In the genomic region with DNA sequence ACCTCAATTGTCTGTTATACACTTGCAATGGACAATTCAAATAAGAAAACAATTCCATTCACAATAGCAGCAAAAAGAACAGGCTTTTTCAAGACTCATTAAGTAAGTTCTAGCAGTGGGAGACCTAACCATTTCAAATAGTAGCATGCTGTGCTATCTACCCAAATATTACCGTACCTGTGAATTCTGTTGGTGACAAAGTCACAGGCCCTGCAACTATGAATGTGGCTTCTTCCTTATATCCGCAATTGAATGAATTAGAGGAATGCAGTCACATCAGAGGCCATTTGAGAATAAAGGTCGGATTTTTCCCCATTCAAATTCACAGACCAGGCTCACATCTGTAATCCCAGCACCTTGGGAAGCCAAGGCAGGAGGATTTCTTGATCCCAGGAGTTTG, we compare ENCODE assay signal across 9 cellular contexts. TPM values are rescaled to one million over a fixed set of nuclear protein-coding genes. Genes with fewer than 3 reads are reported as not detected.
DNase-seq lines count a peak whose midpoint lies in the region; ATAC-seq and TF ChIP-seq lines count a peak whose summit lies in the region.
"Had no signal": no experiment of that assay in that cellular context is flagged by ENCODE, and none has a peak within 500 bp of the region (broad histone marks: within the 10 kb centered on the region; RNA-seq: fewer than 3 reads in every experiment).

No MANE protein-coding gene starts in this region.

- no TSS peak for BruUV-seq in A673 (replicated peaks; lab: Mats Ljungman, UMichigan)

- peaks cover 19% of the 10 kb centered on the region for H3K79me2 ChIP-seq in GM23248 (ENCODE audit: insufficient read depth)

- no peaks in the 10 kb centered on the region for H3K27me3 Mint-ChIP-seq in activated T-helper 17 cell treated with anti-CD3 and anti-CD28 coated beads, Interleukin-2, amount 50 U/mL, for 72 hours

- DNase-seq in A673 (ENCODE audit: low spot score) (no peak), GM23248 (no peak), posterior vena cava (ENCODE audit: low spot score) (no peak), NAMALWA (ENCODE audit: low spot score) (no peak), aorta (no peak)
- DNase-seq: NCI-H2081 treated with DMSO at 0.1 percent for 48 hours had no signal

- peak overlapping the region; percentile 69 for H3K4me3 ChIP-seq in A673 (ENCODE audit: low read depth, low read length, poor library complexity, severe bottlenecking)
- peak overlapping the region; percentile 77 for H3K4me3 ChIP-seq in GM23248
- peak overlapping the region; percentile 38 for H3K4me3 ChIP-seq in mesodermal cell (ENCODE audit: extremely low read depth, insufficient read depth, low read length, poor library complexity, severe bottlenecking)
- H3K4me3 ChIP-seq in aorta (ENCODE audit: low read length in 2 of 2), result no peak overlapping the region

- H3K27ac Mint-ChIP-seq in activated T-helper 17 cell treated with anti-CD3 and anti-CD28 coated beads, Interleukin-2, amount 50 U/mL, for 72 hours, result no peak overlapping the region

- H3F3A ChIP-seq in GM23248 (ENCODE audit: insufficient read depth), result peaks cover 14% of the 10 kb centered on the region

- H4K20me1 ChIP-seq in GM23248 (ENCODE audit: insufficient read depth), result no peaks in the 10 kb centered on the region

- no peaks in the 10 kb centered on the region for H3K9me3 Mint-ChIP-seq in activated T-helper 17 cell treated with anti-CD3 and anti-CD28 coated beads, Interleukin-2, amount 50 U/mL, for 72 hours

- H3K36me3 ChIP-seq in A673 (ENCODE audit: insufficient read depth, low read length, poor library complexity, severe bottlenecking) (peaks cover 21% of the 10 kb centered on the region), GM23248 (ENCODE audit: low read depth) (no peaks in the 10 kb centered on the region), mesodermal cell (ENCODE audit: control insufficient read depth, insufficient read depth, low read length) (peaks cover 26% of the 10 kb centered on the region), aorta (ENCODE audit: control insufficient read depth in 1 of 2, insufficient read depth in 2 of 2, low read length in 1 of 2) (no peaks in the 10 kb centered on the region)

- no peak for TF ChIP-seq CTCF in A673 (conservative IDR thresholded peaks at IDR 0.05; ENCODE audit: low read depth, low read length)

- no peak for ATAC-seq in activated T-helper 17 cell treated with anti-CD3 and anti-CD28 coated beads, Interleukin-2, amount 50 U/mL, for 72 hours (replicated peaks)
- ATAC-seq in HG03460 (IDR thresholded peaks at IDR 0.05; ENCODE audit: unreplicated experiment) (no peak), aorta (ENCODE audit: low FRiP score) (no peak)

- in situ Hi-C loops in GM23248 (cut with MboI), result no loop called here

- H3K9ac ChIP-seq in GM23248, result peak overlapping the region; percentile 81

- no peaks in the 10 kb centered on the region for H3K27me3 ChIP-seq in A673 (replicated peaks; ENCODE audit: insufficient read depth, low read depth, low read length, poor library complexity)
- H3K27me3 ChIP-seq in GM23248 (replicated peaks; ENCODE audit: insufficient read depth), result no peaks in the 10 kb centered on the region
- no peaks in the 10 kb centered on the region for H3K27me3 ChIP-seq in aorta (ENCODE audit: control insufficient read depth in 1 of 2, insufficient read depth in 2 of 2, low read length in 1 of 2)

- no peaks in the 10 kb centered on the region for H3K9me3 ChIP-seq in A673 (ENCODE audit: low read depth, low read length, poor library complexity, severe bottlenecking)
- no peaks in the 10 kb centered on the region for H3K9me3 ChIP-seq in GM23248 (ENCODE audit: low read depth)
- H3K9me3 ChIP-seq in mesodermal cell (ENCODE audit: control insufficient read depth, low read length), result peaks cover 7% of the 10 kb centered on the region
- H3K9me3 ChIP-seq in aorta (ENCODE audit: control insufficient read depth, low read length), result no peaks in the 10 kb centered on the region

- CTCF ChIA-PET in A673 (lab: Charles Lee), result no interaction called here

- H3K36me3 Mint-ChIP-seq in activated T-helper 17 cell treated with anti-CD3 and anti-CD28 coated beads, Interleukin-2, amount 50 U/mL, for 72 hours (ENCODE audit: low read depth), result no peaks in the 10 kb centered on the region

- no peaks in the 10 kb centered on the region for H3K9me2 ChIP-seq in GM23248 (ENCODE audit: insufficient read depth)

- peaks cover 17% of the 10 kb centered on the region for H3K4me1 ChIP-seq in A673 (ENCODE audit: insufficient read depth, low read length, poor library complexity, severe bottlenecking)
- peaks cover 9% of the 10 kb centered on the region; the same call in 1 of the 2 replicates for H3K4me1 ChIP-seq in GM23248 (ENCODE audit: insufficient read depth)
- no peaks in the 10 kb centered on the region for H3K4me1 ChIP-seq in mesodermal cell (ENCODE audit: control insufficient read depth, insufficient read depth, low read length, poor library complexity, severe bottlenecking)
- no peaks in the 10 kb centered on the region for H3K4me1 ChIP-seq in aorta (ENCODE audit: control insufficient read depth in 1 of 2, insufficient read depth in 2 of 2, low read length in 2 of 2)

- H3K4me2 ChIP-seq in GM23248 (ENCODE audit: unreplicated experiment), result peak overlapping the region; percentile 90

- H3K27ac ChIP-seq in A673 (ENCODE audit: low read depth, low read length, poor library complexity, severe bottlenecking), result peak overlapping the region; percentile 18
- H3K27ac ChIP-seq in GM23248, result peak overlapping the region; percentile 83
- H3K27ac ChIP-seq in mesodermal cell (ENCODE audit: low read depth, low read length, severe bottlenecking), result peak overlapping the region; percentile 8
- no peak overlapping the region for H3K27ac ChIP-seq in aorta (ENCODE audit: low read depth in 1 of 2, low read length in 2 of 2)

- peaks cover 10% of the 10 kb centered on the region for H3K4me1 Mint-ChIP-seq in activated T-helper 17 cell treated with anti-CD3 and anti-CD28 coated beads, Interleukin-2, amount 50 U/mL, for 72 hours

- intact Hi-C loops in A673 (cut with micrococcal nuclease; ENCODE audit: unreplicated experiment) (no loop called here), posterior vena cava (cut with DNase I) (no loop called here), aorta (cut with DNase I) (loop anchor here in 1 of 2 donors (10.0 kb wide), 1 partner anchor 269 kb away; the partner anchor contains the start of gene RHOT2)

- peak overlapping the region; percentile 89 for H2AFZ ChIP-seq in GM23248

- POLR2A ChIA-PET in A673 (lab: Charles Lee; ENCODE audit: low non-redundant PET), result no interaction called here

- peak overlapping the region; percentile 75 for H3K4me3 Mint-ChIP-seq in activated T-helper 17 cell treated with anti-CD3 and anti-CD28 coated beads, Interleukin-2, amount 50 U/mL, for 72 hours

- 8 to 9% methylated on average over 3 of the region's 3 CpGs for WGBS in GM23248 (ENCODE audit: low coverage in 1 of 2, low lambda C conversion rate in 2 of 2, missing lambda C conversion rate in 2 of 2), 2 experiments
- 29 to 67% methylated on average over 1 to 2 of the region's 3 CpGs for WGBS in mesodermal cell (ENCODE audit: insufficient coverage in 2 of 2), 2 experiments
- 13 to 18% methylated on average over 3 of the region's 3 CpGs for WGBS in aorta, 2 donors

RNA-seq across cellular contexts. Expression of gene NME4, which starts 0.8 kb away (rescaled TPM):
- total RNA-seq in A673 (2021) (261 and 321 TPM in 2 replicates), posterior vena cava (100 to 1,000 TPM in 1 of 2 donors, 10 to 100 TPM in 1; 70.7 to 108 TPM), aorta (10 to 100 TPM; 65.6 to 81.9 TPM)
- 128 and 175 TPM in 2 replicates for total RNA-seq in GM23248 (2014; rRNA removed; shearing (Covaris generic))
- polyA plus RNA-seq in GM23248 (2016; fragmentation: Nextera tagmentation; extraction: Ambion mirVana) (283 and 293 TPM in 2 replicates), aorta (100 to 1,000 TPM in 1 of 2 donors, 10 to 100 TPM in 1; 95.5 to 128 TPM)
- 10 to 100 TPM; 21.8 to 41.9 TPM for total RNA-seq in activated T-helper 17 cell treated with anti-CD3 and anti-CD28 coated beads, Interleukin-2, amount 50 U/mL, for 72 hours
- polyA plus RNA-seq in mesodermal cell (2013, experiment 1 of 2), result 320 TPM
- 312 TPM for polyA plus RNA-seq in mesodermal cell (2013, experiment 2 of 2)

RNA-seq across cellular contexts. Expression of gene DECR2, which starts 5.5 kb away (rescaled TPM):
- total RNA-seq in A673 (2021) (27.5 and 28.7 TPM in 2 replicates), posterior vena cava (10 to 100 TPM; 11.2 to 12.9 TPM), aorta (10 to 100 TPM; 10.9 to 15.9 TPM)
- 7.8 and 8.9 TPM in 2 replicates for total RNA-seq in GM23248 (2014; rRNA removed; shearing (Covaris generic))
- polyA plus RNA-seq in GM23248 (2016; fragmentation: Nextera tagmentation; extraction: Ambion mirVana) (25.2 and 26.1 TPM in 2 replicates), aorta (10 to 100 TPM; 16.2 to 21.8 TPM)
- total RNA-seq in activated T-helper 17 cell treated with anti-CD3 and anti-CD28 coated beads, Interleukin-2, amount 50 U/mL, for 72 hours, result 10 to 100 TPM; 12.0 to 12.7 TPM
- polyA plus RNA-seq in mesodermal cell (2013, experiment 1 of 2), result 15.1 TPM
- 14.9 TPM for polyA plus RNA-seq in mesodermal cell (2013, experiment 2 of 2)

RNA-seq across cellular contexts. Expression of gene PGAP6, which starts 14.4 kb away (rescaled TPM):
- 38.7 and 47.1 TPM in 2 replicates for total RNA-seq in A673 (2021)
- total RNA-seq in GM23248 (2014; rRNA removed; shearing (Covaris generic)), result 78.4 and 98.6 TPM in 2 replicates
- polyA plus RNA-seq in GM23248 (2016; fragmentation: Nextera tagmentation; extraction: Ambion mirVana), result 16.4 and 20.6 TPM in 2 replicates
- total RNA-seq in activated T-helper 17 cell treated with anti-CD3 and anti-CD28 coated beads, Interleukin-2, amount 50 U/mL, for 72 hours, result 10 to 100 TPM; 25.6 to 26.1 TPM
- polyA plus RNA-seq in mesodermal cell (2013, experiment 1 of 2), result 81.4 TPM
- 64.9 TPM for polyA plus RNA-seq in mesodermal cell (2013, experiment 2 of 2)
- total RNA-seq in posterior vena cava, result 10 to 100 TPM; 24.7 to 28.9 TPM
- 10 to 100 TPM; 38.9 to 39.0 TPM for total RNA-seq in aorta
- 10 to 100 TPM; 27.4 to 41.4 TPM for polyA plus RNA-seq in aorta

RNA-seq across cellular contexts. Expression of gene MRPL28, which starts 25.9 kb away (rescaled TPM):
- total RNA-seq in A673 (2021) (150 and 157 TPM in 2 replicates), posterior vena cava (10 to 100 TPM; 35.7 to 36.0 TPM), aorta (10 to 100 TPM; 35.5 to 38.0 TPM)
- 94.1 and 103 TPM in 2 replicates for total RNA-seq in GM23248 (2014; rRNA removed; shearing (Covaris generic))
- polyA plus RNA-seq in GM23248 (2016; fragmentation: Nextera tagmentation; extraction: Ambion mirVana) (108 and 110 TPM in 2 replicates), aorta (100 to 1,000 TPM in 1 of 2 donors, 10 to 100 TPM in 1; 42.6 to 107 TPM)
- total RNA-seq in activated T-helper 17 cell treated with anti-CD3 and anti-CD28 coated beads, Interleukin-2, amount 50 U/mL, for 72 hours, result 10 to 100 TPM; 63.4 to 86.2 TPM
- polyA plus RNA-seq in mesodermal cell (2013, experiment 1 of 2), result 82.8 TPM
- 81.9 TPM for polyA plus RNA-seq in mesodermal cell (2013, experiment 2 of 2)

RNA-seq across cellular contexts. Expression of gene RAB11FIP3, which starts 29.2 kb away (rescaled TPM):
- total RNA-seq in A673 (2021) (44.8 and 44.9 TPM in 2 replicates), posterior vena cava (10 to 100 TPM; 40.1 to 45.2 TPM), aorta (10 to 100 TPM; 60.5 to 63.3 TPM)
- total RNA-seq in GM23248 (2014; rRNA removed; shearing (Covaris generic)), result 27.8 and 33.5 TPM in 2 replicates
- polyA plus RNA-seq in GM23248 (2016; fragmentation: Nextera tagmentation; extraction: Ambion mirVana) (0.46 and 1.2 TPM in 2 replicates), aorta (10 to 100 TPM; 22.0 to 68.8 TPM)
- 10 to 100 TPM; 26.9 to 28.3 TPM for total RNA-seq in activated T-helper 17 cell treated with anti-CD3 and anti-CD28 coated beads, Interleukin-2, amount 50 U/mL, for 72 hours
- 24.7 TPM for polyA plus RNA-seq in mesodermal cell (2013, experiment 1 of 2)
- 25.3 TPM for polyA plus RNA-seq in mesodermal cell (2013, experiment 2 of 2)

Comparison
In these comparisons a context has a peak if more than half of its experiments do, and no peak if none do; other contexts are left out.
1. H3K27ac ChIP-seq: peak in A673 (single experiment), GM23248 (single experiment) and mesodermal cell (single experiment); none in aorta (0 of 2).
2. H3K4me3 ChIP-seq: peak in A673 (single experiment), GM23248 (single experiment) and mesodermal cell (single experiment); none in aorta (0 of 2).